ENCODE assay signal across 1 cellular context in the genomic region with DNA sequence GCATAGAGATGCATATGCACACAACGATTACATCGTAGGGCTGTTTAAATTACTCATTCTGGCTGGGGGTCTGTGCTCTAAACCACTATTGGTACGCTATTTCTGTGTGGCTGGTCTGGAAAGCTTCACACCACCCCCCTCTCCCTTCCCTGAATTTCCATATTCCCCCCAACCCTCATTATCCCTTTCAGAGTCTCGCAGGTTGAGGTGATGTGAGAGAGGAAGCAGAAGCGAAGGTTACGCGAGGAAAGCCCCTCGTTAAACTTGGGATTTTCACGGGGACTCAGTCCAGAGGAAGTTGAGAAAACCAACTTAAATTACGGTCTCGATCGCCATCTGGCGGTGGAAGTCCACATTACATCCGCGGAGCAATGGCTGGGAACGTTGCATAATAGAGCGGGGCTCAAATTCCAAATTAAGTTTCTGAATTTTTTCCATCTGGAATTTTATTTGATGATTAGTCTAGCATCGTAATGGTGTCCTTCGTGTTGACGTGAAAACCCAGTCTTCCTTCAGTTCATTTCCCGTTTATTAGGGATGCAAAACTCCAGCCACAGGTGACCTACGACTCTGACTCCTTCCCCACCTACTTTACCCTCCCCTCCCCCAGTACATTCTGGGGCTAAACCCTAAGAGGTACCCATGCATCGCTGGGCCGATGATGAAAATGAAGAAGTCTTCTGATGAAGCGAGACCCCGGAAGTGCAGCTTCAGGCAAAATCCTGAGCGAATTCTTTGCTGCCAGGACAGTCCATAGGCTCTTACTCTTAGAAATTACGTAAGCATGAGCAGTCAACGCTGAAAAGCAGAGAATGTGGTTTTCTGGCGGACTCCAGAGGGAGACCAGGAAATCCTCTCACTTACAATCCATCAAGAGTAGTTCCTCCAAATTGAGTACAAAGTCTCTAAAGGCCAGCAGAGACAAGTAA.
TF ChIP-seq lines count a peak whose summit lies in the region.

No MANE protein-coding gene starts in this region.

TF ChIP-seq in K562, 482 proteins besides CTCF, POLR2A, EP300 and RAD21 (continued from another document and continues in another):
- TF ChIP-seq, protein P1, sequence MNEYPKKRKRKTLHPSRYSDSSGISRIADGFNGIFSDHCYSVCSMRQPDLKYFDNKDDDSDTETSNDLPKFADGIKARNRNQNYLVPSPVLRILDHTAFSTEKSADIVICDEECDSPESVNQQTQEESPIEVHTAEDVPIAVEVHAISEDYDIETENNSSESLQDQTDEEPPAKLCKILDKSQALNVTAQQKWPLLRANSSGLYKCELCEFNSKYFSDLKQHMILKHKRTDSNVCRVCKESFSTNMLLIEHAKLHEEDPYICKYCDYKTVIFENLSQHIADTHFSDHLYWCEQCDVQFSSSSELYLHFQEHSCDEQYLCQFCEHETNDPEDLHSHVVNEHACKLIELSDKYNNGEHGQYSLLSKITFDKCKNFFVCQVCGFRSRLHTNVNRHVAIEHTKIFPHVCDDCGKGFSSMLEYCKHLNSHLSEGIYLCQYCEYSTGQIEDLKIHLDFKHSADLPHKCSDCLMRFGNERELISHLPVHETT (CRISPR knock-in tag; conservative IDR thresholded peaks at IDR 0.05 in 1 of 2, IDR thresholded peaks at IDR 0.05 in 1 of 2): no peak
- TF ChIP-seq KLF13 (tag; IDR thresholded peaks at IDR 0.05; ENCODE audit: borderline replicate concordance, low read depth): no peak
- no peak for TF ChIP-seq NONO (IDR thresholded peaks at IDR 0.05; ENCODE audit: low read depth in 2 of 2, low read length in 1 of 2)
- TF ChIP-seq, protein P2, sequence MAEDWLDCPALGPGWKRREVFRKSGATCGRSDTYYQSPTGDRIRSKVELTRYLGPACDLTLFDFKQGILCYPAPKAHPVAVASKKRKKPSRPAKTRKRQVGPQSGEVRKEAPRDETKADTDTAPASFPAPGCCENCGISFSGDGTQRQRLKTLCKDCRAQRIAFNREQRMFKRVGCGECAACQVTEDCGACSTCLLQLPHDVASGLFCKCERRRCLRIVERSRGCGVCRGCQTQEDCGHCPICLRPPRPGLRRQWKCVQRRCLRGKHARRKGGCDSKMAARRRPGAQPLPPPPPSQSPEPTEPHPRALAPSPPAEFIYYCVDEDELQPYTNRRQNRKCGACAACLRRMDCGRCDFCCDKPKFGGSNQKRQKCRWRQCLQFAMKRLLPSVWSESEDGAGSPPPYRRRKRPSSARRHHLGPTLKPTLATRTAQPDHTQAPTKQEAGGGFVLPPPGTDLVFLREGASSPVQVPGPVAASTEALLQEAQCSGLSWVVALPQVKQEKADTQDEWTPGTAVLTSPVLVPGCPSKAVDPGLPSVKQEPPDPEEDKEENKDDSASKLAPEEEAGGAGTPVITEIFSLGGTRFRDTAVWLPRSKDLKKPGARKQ (CRISPR knock-in tag; IDR thresholded peaks at IDR 0.05): no peak
- TF ChIP-seq, protein P3, sequence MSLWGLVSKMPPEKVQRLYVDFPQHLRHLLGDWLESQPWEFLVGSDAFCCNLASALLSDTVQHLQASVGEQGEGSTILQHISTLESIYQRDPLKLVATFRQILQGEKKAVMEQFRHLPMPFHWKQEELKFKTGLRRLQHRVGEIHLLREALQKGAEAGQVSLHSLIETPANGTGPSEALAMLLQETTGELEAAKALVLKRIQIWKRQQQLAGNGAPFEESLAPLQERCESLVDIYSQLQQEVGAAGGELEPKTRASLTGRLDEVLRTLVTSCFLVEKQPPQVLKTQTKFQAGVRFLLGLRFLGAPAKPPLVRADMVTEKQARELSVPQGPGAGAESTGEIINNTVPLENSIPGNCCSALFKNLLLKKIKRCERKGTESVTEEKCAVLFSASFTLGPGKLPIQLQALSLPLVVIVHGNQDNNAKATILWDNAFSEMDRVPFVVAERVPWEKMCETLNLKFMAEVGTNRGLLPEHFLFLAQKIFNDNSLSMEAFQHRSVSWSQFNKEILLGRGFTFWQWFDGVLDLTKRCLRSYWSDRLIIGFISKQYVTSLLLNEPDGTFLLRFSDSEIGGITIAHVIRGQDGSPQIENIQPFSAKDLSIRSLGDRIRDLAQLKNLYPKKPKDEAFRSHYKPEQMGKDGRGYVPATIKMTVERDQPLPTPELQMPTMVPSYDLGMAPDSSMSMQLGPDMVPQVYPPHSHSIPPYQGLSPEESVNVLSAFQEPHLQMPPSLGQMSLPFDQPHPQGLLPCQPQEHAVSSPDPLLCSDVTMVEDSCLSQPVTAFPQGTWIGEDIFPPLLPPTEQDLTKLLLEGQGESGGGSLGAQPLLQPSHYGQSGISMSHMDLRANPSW (CRISPR knock-in tag; IDR thresholded peaks at IDR 0.05): no peak
- TF ChIP-seq, protein P4, sequence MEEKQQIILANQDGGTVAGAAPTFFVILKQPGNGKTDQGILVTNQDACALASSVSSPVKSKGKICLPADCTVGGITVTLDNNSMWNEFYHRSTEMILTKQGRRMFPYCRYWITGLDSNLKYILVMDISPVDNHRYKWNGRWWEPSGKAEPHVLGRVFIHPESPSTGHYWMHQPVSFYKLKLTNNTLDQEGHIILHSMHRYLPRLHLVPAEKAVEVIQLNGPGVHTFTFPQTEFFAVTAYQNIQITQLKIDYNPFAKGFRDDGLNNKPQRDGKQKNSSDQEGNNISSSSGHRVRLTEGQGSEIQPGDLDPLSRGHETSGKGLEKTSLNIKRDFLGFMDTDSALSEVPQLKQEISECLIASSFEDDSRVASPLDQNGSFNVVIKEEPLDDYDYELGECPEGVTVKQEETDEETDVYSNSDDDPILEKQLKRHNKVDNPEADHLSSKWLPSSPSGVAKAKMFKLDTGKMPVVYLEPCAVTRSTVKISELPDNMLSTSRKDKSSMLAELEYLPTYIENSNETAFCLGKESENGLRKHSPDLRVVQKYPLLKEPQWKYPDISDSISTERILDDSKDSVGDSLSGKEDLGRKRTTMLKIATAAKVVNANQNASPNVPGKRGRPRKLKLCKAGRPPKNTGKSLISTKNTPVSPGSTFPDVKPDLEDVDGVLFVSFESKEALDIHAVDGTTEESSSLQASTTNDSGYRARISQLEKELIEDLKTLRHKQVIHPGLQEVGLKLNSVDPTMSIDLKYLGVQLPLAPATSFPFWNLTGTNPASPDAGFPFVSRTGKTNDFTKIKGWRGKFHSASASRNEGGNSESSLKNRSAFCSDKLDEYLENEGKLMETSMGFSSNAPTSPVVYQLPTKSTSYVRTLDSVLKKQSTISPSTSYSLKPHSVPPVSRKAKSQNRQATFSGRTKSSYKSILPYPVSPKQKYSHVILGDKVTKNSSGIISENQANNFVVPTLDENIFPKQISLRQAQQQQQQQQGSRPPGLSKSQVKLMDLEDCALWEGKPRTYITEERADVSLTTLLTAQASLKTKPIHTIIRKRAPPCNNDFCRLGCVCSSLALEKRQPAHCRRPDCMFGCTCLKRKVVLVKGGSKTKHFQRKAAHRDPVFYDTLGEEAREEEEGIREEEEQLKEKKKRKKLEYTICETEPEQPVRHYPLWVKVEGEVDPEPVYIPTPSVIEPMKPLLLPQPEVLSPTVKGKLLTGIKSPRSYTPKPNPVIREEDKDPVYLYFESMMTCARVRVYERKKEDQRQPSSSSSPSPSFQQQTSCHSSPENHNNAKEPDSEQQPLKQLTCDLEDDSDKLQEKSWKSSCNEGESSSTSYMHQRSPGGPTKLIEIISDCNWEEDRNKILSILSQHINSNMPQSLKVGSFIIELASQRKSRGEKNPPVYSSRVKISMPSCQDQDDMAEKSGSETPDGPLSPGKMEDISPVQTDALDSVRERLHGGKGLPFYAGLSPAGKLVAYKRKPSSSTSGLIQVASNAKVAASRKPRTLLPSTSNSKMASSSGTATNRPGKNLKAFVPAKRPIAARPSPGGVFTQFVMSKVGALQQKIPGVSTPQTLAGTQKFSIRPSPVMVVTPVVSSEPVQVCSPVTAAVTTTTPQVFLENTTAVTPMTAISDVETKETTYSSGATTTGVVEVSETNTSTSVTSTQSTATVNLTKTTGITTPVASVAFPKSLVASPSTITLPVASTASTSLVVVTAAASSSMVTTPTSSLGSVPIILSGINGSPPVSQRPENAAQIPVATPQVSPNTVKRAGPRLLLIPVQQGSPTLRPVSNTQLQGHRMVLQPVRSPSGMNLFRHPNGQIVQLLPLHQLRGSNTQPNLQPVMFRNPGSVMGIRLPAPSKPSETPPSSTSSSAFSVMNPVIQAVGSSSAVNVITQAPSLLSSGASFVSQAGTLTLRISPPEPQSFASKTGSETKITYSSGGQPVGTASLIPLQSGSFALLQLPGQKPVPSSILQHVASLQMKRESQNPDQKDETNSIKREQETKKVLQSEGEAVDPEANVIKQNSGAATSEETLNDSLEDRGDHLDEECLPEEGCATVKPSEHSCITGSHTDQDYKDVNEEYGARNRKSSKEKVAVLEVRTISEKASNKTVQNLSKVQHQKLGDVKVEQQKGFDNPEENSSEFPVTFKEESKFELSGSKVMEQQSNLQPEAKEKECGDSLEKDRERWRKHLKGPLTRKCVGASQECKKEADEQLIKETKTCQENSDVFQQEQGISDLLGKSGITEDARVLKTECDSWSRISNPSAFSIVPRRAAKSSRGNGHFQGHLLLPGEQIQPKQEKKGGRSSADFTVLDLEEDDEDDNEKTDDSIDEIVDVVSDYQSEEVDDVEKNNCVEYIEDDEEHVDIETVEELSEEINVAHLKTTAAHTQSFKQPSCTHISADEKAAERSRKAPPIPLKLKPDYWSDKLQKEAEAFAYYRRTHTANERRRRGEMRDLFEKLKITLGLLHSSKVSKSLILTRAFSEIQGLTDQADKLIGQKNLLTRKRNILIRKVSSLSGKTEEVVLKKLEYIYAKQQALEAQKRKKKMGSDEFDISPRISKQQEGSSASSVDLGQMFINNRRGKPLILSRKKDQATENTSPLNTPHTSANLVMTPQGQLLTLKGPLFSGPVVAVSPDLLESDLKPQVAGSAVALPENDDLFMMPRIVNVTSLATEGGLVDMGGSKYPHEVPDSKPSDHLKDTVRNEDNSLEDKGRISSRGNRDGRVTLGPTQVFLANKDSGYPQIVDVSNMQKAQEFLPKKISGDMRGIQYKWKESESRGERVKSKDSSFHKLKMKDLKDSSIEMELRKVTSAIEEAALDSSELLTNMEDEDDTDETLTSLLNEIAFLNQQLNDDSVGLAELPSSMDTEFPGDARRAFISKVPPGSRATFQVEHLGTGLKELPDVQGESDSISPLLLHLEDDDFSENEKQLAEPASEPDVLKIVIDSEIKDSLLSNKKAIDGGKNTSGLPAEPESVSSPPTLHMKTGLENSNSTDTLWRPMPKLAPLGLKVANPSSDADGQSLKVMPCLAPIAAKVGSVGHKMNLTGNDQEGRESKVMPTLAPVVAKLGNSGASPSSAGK (IDR thresholded peaks at IDR 0.05): no peak
- no peak for TF ChIP-seq ZNF668 (CRISPR knock-in tag; IDR thresholded peaks at IDR 0.05)
- TF ChIP-seq PHB2 (IDR thresholded peaks at IDR 0.05; ENCODE audit: low read depth): no peak
- no peak for TF ChIP-seq CC2D1A (IDR thresholded peaks at IDR 0.05)
- TF ChIP-seq, protein P5, sequence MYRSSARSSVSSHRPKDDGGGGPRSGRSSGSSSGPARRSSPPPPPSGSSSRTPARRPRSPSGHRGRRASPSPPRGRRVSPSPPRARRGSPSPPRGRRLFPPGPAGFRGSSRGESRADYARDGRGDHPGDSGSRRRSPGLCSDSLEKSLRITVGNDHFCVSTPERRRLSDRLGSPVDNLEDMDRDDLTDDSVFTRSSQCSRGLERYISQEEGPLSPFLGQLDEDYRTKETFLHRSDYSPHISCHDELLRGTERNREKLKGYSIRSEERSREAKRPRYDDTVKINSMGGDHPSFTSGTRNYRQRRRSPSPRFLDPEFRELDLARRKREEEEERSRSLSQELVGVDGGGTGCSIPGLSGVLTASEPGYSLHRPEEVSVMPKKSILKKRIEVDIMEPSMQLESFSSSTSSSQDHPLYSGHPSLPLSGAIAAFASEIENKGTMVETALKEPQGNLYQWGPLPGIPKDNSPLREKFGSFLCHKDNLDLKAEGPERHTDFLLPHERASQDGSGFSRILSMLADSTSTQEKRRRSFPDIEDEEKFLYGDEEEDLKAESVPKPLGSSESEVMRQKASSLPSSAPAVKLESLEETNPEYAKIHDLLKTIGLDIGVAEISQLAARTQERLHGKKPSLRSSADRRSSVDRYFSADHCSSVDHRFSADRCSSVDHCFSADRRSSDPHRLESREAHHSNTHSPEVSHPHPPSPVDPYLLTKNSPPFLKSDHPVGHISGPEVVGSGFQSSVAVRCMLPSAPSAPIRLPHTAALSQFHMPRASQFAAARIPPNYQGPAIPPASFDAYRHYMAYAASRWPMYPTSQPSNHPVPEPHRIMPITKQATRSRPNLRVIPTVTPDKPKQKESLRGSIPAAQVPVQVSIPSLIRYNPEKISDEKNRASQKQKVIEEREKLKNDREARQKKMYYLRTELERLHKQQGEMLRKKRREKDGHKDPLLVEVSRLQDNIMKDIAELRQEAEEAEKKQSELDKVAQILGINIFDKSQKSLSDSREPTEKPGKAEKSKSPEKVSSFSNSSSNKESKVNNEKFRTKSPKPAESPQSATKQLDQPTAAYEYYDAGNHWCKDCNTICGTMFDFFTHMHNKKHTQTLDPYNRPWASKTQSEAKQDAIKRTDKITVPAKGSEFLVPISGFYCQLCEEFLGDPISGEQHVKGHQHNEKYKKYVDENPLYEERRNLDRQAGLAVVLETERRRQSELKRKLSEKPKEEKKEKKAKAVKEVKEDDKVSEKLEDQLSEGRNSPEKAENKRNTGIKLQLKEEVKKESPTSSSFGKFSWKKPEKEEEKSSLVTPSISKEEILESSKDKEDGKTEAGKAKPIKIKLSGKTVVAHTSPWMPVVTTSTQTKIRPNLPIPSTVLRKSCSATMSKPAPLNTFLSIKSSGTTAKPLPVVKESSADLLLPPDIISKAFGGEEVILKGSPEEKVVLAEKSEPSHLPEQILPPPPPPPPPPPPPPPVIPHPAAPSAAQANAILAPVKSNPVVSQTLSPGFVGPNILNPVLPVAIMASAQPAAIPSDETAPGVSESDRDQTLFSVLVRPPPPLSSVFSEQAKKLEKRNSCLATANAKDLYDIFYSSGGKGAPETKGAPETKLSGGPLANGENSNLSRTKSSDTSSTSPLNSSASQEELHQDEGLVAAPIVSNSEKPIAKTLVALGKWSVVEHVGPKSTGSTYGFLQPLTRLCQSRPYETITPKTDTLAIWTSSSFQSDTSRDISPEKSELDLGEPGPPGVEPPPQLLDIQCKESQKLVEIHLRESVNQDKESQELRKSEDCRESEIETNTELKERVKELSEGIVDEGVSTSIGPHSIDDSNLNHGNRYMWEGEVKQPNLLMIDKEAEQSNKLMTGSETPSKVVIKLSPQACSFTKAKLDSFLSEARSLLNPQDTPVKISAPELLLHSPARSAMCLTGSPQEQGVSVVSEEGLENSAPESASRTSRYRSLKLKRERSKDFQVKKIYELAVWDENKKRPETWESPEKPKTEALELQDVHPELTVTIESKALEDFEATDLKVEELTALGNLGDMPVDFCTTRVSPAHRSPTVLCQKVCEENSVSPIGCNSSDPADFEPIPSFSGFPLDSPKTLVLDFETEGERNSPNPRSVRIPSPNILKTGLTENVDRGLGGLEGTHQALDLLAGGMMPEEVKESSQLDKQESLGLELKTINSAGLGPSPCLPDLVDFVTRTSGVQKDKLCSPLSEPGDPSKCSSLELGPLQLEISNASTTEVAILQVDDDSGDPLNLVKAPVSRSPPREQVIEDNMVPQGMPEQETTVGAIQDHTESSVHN (IDR thresholded peaks at IDR 0.05; ENCODE audit: borderline replicate concordance in 1 of 2, low read depth in 1 of 2): no peak
- TF ChIP-seq MTF1 (CRISPR knock-in tag; IDR thresholded peaks at IDR 0.05; ENCODE audit: borderline replicate concordance): no peak
- TF ChIP-seq GABPA (tag; conservative IDR thresholded peaks at IDR 0.05; ENCODE audit: low read depth): no peak
- TF ChIP-seq STAG1 (CRISPR knock-in tag; IDR thresholded peaks at IDR 0.05; ENCODE audit: borderline replicate concordance): peak; percentile 59; the same call in 1 of the 2 replicates
- TF ChIP-seq, protein P6, sequence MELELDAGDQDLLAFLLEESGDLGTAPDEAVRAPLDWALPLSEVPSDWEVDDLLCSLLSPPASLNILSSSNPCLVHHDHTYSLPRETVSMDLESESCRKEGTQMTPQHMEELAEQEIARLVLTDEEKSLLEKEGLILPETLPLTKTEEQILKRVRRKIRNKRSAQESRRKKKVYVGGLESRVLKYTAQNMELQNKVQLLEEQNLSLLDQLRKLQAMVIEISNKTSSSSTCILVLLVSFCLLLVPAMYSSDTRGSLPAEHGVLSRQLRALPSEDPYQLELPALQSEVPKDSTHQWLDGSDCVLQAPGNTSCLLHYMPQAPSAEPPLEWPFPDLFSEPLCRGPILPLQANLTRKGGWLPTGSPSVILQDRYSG (tag; conservative IDR thresholded peaks at IDR 0.05; ENCODE audit: low read depth): no peak
